In genomic region chr14:103449762-103450161, GRCh38 we compare ENCODE assay signal across 25 cellular contexts.
DNase-seq lines count a peak whose midpoint lies in the region; ATAC-seq and TF ChIP-seq lines count a peak whose summit lies in the region.
"Had no signal": no experiment of that assay in that cellular context is flagged by ENCODE, and none has a peak within 500 bp of the region (broad histone marks: within the 10 kb centered on the region; RNA-seq: fewer than 3 reads in every experiment).

No MANE protein-coding gene starts in this region.

- 87% methylated on average over 1 of the region's 1 CpG for WGBS in thyroid gland, 2 donors

- H3K4me1 ChIP-seq in thyroid gland: peaks cover 46 to 58% of the 10 kb centered on the region in 2 donors
- H3K4me1 ChIP-seq: SJCRH30 had no signal

- H3K4me3 Mint-ChIP-seq in activated naive CD8-positive, alpha-beta T cell: no peak overlapping the region
- no peak overlapping the region for H3K4me3 Mint-ChIP-seq in activated naive CD8-positive, alpha-beta T cell treated with anti-CD3 and anti-CD28 coated beads for 36 hours
- no peak overlapping the region for H3K4me3 Mint-ChIP-seq in central memory CD8-positive, alpha-beta T cell
- H3K4me3 Mint-ChIP-seq: CD4-positive, CD25-positive, alpha-beta regulatory T cell had no signal

- no peak for TF ChIP-seq POLR2A in thyroid gland (IDR thresholded peaks at IDR 0.05)

- peaks cover 41% of the 10 kb centered on the region for H3K4me1 Mint-ChIP-seq in activated naive CD8-positive, alpha-beta T cell (ENCODE audit: low read depth)
- peaks cover 31% of the 10 kb centered on the region for H3K4me1 Mint-ChIP-seq in activated naive CD8-positive, alpha-beta T cell treated with anti-CD3 and anti-CD28 coated beads for 36 hours
- peaks cover 40% of the 10 kb centered on the region for H3K4me1 Mint-ChIP-seq in central memory CD8-positive, alpha-beta T cell

- H3K9me3 ChIP-seq in SK-N-MC (ENCODE audit: low read depth, low read length) (no peaks in the 10 kb centered on the region), thyroid gland (no peaks in the 10 kb centered on the region)
- H3K9me3 ChIP-seq: SJCRH30 had no signal

- no peak for TF ChIP-seq CTCF in thyroid gland (IDR thresholded peaks at IDR 0.05)

- DNase-seq in activated naive CD8-positive, alpha-beta T cell treated with anti-CD3 and anti-CD28 coated beads for 36 hours: no peak
- DNase-seq in SK-N-MC (ENCODE audit: low read depth, low spot score) (no peak), thyroid gland (no peak), AG20443 (ENCODE audit: low spot score) (no peak), amygdala (lab: John Stamatoyannopoulos, UW) (no peak)
- no peak for DNase-seq in central memory CD8-positive, alpha-beta T cell (ENCODE audit: low spot score in 2 of 2)
- no peak for DNase-seq in activated effector memory CD4-positive, alpha-beta T cell treated with Interleukin-2 at 50 U/mL for 16 hours
- DNase-seq: CD4-positive, CD25-positive, alpha-beta regulatory T cell; COR-L47; DMS 273 treated with DMSO at 0.1 percent for 48 hours; DMS79; EL; GDM1; KBM-7; MV-4-11; NCI-H1105; NCI-H1436 treated with DMSO at 0.1 percent for 48 hours; NCI-H187 treated with DMSO at 0.1 percent for 48 hours; NCI-H2107; NCI-H524; NCI-H748 treated with DMSO at 0.1 percent for 48 hours; SJCRH30 had no signal

- H3K4me3 ChIP-seq in SK-N-MC (no peak overlapping the region), thyroid gland (replicated peaks in 1 of 3) (no peak overlapping the region)
- H3K4me3 ChIP-seq: GM12878, SJCRH30 had no signal

- intact Hi-C loops in thyroid gland (cut with DNase I): loop anchor here (10.0 kb wide), 1 partner anchor 65 kb away; the partner anchor contains the start of gene MARK3

- H3K36me3 Mint-ChIP-seq in activated naive CD8-positive, alpha-beta T cell: peaks cover 6% of the 10 kb centered on the region
- peaks cover 8% of the 10 kb centered on the region for H3K36me3 Mint-ChIP-seq in activated naive CD8-positive, alpha-beta T cell treated with anti-CD3 and anti-CD28 coated beads for 36 hours
- peaks cover 16% of the 10 kb centered on the region for H3K36me3 Mint-ChIP-seq in central memory CD8-positive, alpha-beta T cell (ENCODE audit: insufficient read depth)

- ATAC-seq in central memory CD8-positive, alpha-beta T cell (replicated peaks; ENCODE audit: extremely low read depth, poor library complexity, severe bottlenecking): no peak
- ATAC-seq: GM12878 had no signal

- H3K27ac ChIP-seq in SK-N-MC: peak overlapping the region; percentile 25; the same call in 1 of the 2 replicates
- peak overlapping the region; percentile 19 to 79 (median 26) for H3K27ac ChIP-seq in thyroid gland
- H3K27ac ChIP-seq: 22Rv1, SJCRH30 had no signal

- no peaks in the 10 kb centered on the region for H3K27me3 ChIP-seq in thyroid gland
- H3K27me3 ChIP-seq: SJCRH30 had no signal

- no peaks in the 10 kb centered on the region for H3K27me3 Mint-ChIP-seq in activated naive CD8-positive, alpha-beta T cell
- H3K27me3 Mint-ChIP-seq in activated naive CD8-positive, alpha-beta T cell treated with anti-CD3 and anti-CD28 coated beads for 36 hours: no peaks in the 10 kb centered on the region
- H3K27me3 Mint-ChIP-seq in central memory CD8-positive, alpha-beta T cell: no peaks in the 10 kb centered on the region
- H3K27me3 Mint-ChIP-seq: CD4-positive, CD25-positive, alpha-beta regulatory T cell had no signal

- H3K36me3 ChIP-seq in SK-N-MC (ENCODE audit: insufficient read depth, low read length) (peaks cover 33% of the 10 kb centered on the region), thyroid gland (no peaks in the 10 kb centered on the region)

- peak overlapping the region; percentile 23 for H3K27ac Mint-ChIP-seq in activated naive CD8-positive, alpha-beta T cell
- no peak overlapping the region for H3K27ac Mint-ChIP-seq in activated naive CD8-positive, alpha-beta T cell treated with anti-CD3 and anti-CD28 coated beads for 36 hours
- peak overlapping the region; percentile 42 for H3K27ac Mint-ChIP-seq in central memory CD8-positive, alpha-beta T cell (ENCODE audit: low read depth)

- H3K9ac ChIP-seq in SK-N-MC (ENCODE audit: insufficient read length): no peak overlapping the region

- no peaks in the 10 kb centered on the region for H3K9me3 Mint-ChIP-seq in activated naive CD8-positive, alpha-beta T cell (ENCODE audit: low read depth)
- H3K9me3 Mint-ChIP-seq in activated naive CD8-positive, alpha-beta T cell treated with anti-CD3 and anti-CD28 coated beads for 36 hours: no peaks in the 10 kb centered on the region
- H3K9me3 Mint-ChIP-seq in central memory CD8-positive, alpha-beta T cell: no peaks in the 10 kb centered on the region
